In the genomic region with DNA sequence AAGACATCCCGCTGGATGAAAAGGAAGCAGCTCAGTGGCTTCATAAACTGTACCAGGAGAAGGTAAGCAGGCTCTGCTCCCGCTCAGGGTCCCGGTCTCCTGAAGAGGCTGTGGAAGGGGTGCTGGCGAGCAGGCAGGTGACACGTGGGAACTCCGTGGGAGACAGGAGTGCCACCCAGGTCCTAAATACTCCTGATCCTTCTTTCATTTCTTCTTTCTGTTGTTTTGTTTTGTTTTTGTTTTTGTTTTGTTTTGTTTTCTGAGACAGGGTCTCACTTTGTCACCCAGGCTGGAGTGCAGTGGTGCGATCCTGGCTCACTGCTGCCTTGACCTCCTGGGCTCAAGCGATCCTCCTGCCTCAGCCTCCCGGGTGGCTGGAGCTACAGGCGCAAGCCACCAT, we compare ENCODE assay signal across 1 cellular context.
TF ChIP-seq lines count a peak whose summit lies in the region.

No MANE protein-coding gene starts in this region.

TF ChIP-seq in K562, 482 proteins besides CTCF, POLR2A, EP300 and RAD21:
- TF ChIP-seq, protein P1, sequence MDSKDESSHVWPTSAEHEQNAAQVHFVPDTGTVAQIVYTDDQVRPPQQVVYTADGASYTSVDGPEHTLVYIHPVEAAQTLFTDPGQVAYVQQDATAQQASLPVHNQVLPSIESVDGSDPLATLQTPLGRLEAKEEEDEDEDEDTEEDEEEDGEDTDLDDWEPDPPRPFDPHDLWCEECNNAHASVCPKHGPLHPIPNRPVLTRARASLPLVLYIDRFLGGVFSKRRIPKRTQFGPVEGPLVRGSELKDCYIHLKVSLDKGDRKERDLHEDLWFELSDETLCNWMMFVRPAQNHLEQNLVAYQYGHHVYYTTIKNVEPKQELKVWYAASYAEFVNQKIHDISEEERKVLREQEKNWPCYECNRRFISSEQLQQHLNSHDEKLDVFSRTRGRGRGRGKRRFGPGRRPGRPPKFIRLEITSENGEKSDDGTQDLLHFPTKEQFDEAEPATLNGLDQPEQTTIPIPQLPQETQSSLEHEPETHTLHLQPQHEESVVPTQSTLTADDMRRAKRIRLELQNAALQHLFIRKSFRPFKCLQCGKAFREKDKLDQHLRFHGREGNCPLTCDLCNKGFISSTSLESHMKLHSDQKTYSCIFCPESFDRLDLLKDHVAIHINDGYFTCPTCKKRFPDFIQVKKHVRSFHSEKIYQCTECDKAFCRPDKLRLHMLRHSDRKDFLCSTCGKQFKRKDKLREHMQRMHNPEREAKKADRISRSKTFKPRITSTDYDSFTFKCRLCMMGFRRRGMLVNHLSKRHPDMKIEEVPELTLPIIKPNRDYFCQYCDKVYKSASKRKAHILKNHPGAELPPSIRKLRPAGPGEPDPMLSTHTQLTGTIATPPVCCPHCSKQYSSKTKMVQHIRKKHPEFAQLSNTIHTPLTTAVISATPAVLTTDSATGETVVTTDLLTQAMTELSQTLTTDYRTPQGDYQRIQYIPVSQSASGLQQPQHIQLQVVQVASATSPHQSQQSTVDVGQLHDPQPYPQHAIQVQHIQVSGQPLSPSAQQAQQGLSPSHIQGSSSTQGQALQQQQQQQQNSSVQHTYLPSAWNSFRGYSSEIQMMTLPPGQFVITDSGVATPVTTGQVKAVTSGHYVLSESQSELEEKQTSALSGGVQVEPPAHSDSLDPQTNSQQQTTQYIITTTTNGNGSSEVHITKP (IDR thresholded peaks at IDR 0.05; ENCODE audit: partially characterized antibody): peak; percentile 84
- TF ChIP-seq NBN (IDR thresholded peaks at IDR 0.05; ENCODE audit: low read depth) (no peak), ILK (tag; IDR thresholded peaks at IDR 0.05; ENCODE audit: borderline replicate concordance, low read depth) (no peak), FOXA3 (CRISPR knock-in tag; conservative IDR thresholded peaks at IDR 0.05 in 1 of 2, IDR thresholded peaks at IDR 0.05 in 1 of 2) (no peak), E2F3 (CRISPR knock-in tag; IDR thresholded peaks at IDR 0.05) (no peak), TCF7 (IDR thresholded peaks at IDR 0.05; ENCODE audit: borderline replicate concordance) (no peak)
